9 cellular contexts compared by ENCODE assay signal in the genomic region with DNA sequence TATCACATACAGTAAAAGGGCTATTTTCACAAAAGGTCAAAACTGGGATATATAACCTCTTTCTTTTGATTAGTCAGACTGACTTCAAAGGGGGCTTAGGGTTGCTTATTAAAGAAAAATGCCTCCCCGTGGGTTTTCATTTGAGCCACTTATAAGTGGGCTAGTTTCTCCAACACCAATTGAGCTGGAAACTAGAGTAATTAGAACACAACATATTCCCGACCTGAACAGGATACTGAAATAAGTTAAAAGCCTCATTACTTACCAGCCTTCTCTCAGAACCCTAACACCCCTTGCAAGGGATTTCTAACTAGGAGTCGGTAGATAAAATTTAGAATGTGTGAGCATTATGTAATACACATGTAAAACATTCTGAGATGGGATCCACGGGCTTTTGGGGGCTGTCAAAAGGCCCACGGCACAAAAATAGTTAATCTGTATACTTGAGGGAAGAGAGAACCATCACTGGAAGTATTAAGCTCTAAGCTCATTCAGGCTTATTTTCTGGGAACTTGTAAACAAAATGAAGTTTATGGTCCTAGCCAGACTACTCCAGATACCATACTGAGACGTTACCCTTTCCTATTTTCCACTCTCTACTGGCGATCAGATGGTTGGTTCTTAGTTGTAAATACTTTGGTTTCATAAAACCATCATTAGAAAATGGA. TPM values are rescaled to one million over a fixed set of nuclear protein-coding genes. Genes with fewer than 3 reads are reported as not detected.
A peak's percentile ranks its signal among the peaks of the same experiment; 100 is the strongest.
DNase-seq lines count a peak whose midpoint lies in the region; ATAC-seq, FAIRE-seq and TF ChIP-seq lines count a peak whose summit lies in the region.
"Had no signal": no experiment of that assay in that cellular context is flagged by ENCODE, and none has a peak within 500 bp of the region (broad histone marks: within the 10 kb centered on the region; RNA-seq: fewer than 3 reads in every experiment).

No MANE protein-coding gene starts in this region.

- H3K36me3 Mint-ChIP-seq in activated T-cell treated with anti-CD3 and anti-CD28 coated beads, Interleukin-2, amount 50 U/mL, for 4 hours (ENCODE audit: insufficient read depth), result peaks cover 6% of the 10 kb centered on the region
- H3K36me3 Mint-ChIP-seq in activated naive CD8-positive, alpha-beta T cell treated with anti-CD3 and anti-CD28 coated beads for 36 hours, result peaks cover 19% of the 10 kb centered on the region

- in situ Hi-C loops in HepG2 (cut with HindIII; ENCODE audit: extremely low pct_ligation_motif_present, low pct_unique_long_range_greater_than_20kb) (no loop called here), transverse colon (cut with MboI; ENCODE audit: low pct_ligation_motif_present in 1 of 4, low pct_unique_long_range_greater_than_20kb in 1 of 4, low sequenced_read_pairs in 3 of 4) (no loop called here)

- peaks cover 0 to 4% of the 10 kb centered on the region in 2 experiments; a peak in 2 of 5 replicates for H3K36me3 ChIP-seq in HepG2 (replicated peaks in 1 of 2; ENCODE audit: control insufficient read depth in 1 of 2, insufficient read depth in 2 of 2, low read length in 2 of 2)
- no peaks in the 10 kb centered on the region for H3K36me3 ChIP-seq in transverse colon

- intact Hi-C loops in HepG2 (cut with micrococcal nuclease; ENCODE audit: unreplicated experiment), result loop anchor here (1.0 kb wide), 1 partner anchor 28 kb away; no protein-coding TSS in a partner anchor
- intact Hi-C loops in transverse colon (cut with DNase I; ENCODE audit: low total_unique reads), result loop anchor here (5.0 kb wide), 1 partner anchor 33 kb away; no protein-coding TSS in a partner anchor

- TF ChIP-seq EP300 in HepG2 (IDR thresholded peaks at IDR 0.05; ENCODE audit: low read depth in 2 of 2, low read length in 2 of 2), result no peak
- TF ChIP-seq EP300 in HepG2 (CRISPR knock-in tag; IDR thresholded peaks at IDR 0.05; ENCODE audit: borderline replicate concordance), result no peak
- no peak for TF ChIP-seq EP300 in transverse colon (IDR thresholded peaks at IDR 0.05; ENCODE audit: low read depth)

- no TSS peak for BruUV-seq in HepG2 (replicated peaks; lab: Mats Ljungman, UMichigan)

- TF ChIP-seq RAD21 in HepG2 (CRISPR knock-in tag; IDR thresholded peaks at IDR 0.05), result no peak

- no peaks in the 10 kb centered on the region for H3K27me3 ChIP-seq in HepG2 (ENCODE audit: control insufficient read depth in 1 of 2, insufficient read depth in 2 of 2, low read length in 2 of 2)
- no peaks in the 10 kb centered on the region for H3K27me3 ChIP-seq in transverse colon

- peaks cover 34% of the 10 kb centered on the region for H3K79me2 ChIP-seq in HepG2 (ENCODE audit: insufficient read depth, low read length)

- peaks cover 16% of the 10 kb centered on the region for H4K20me1 ChIP-seq in HepG2 (ENCODE audit: insufficient read depth, low read length)

- WGBS in HepG2 (ENCODE audit: low lambda C conversion rate), result 23% methylated on average over 7 of the region's 7 CpGs
- WGBS in transverse colon (ENCODE audit: low coverage in 1 of 2), 2 donors, result 7 to 22% methylated on average over 6 to 7 of the region's 7 CpGs

- no peaks in the 10 kb centered on the region for H3K9me3 Mint-ChIP-seq in activated T-cell treated with anti-CD3 and anti-CD28 coated beads, Interleukin-2, amount 50 U/mL, for 4 hours
- H3K9me3 Mint-ChIP-seq in activated naive CD8-positive, alpha-beta T cell treated with anti-CD3 and anti-CD28 coated beads for 36 hours, result no peaks in the 10 kb centered on the region

- no peak for FAIRE-seq in HepG2 (lab: Jason Lieb, UNC)
- FAIRE-seq: TTC549 had no signal

- H3K9ac ChIP-seq in HepG2 (ENCODE audit: insufficient read depth, low read depth, low read length), result peak overlapping the region; percentile 87

- TF ChIP-seq POLR2A in HepG2 (IDR thresholded peaks at IDR 0.05; ENCODE audit: insufficient read depth in 1 of 2, low read depth in 2 of 2, low read length in 2 of 2) (no peak), transverse colon (IDR thresholded peaks at IDR 0.05) (no peak)

- H3K4me3 Mint-ChIP-seq in activated T-cell treated with anti-CD3 and anti-CD28 coated beads, Interleukin-2, amount 50 U/mL, for 4 hours, result peak overlapping the region; percentile 99
- peak overlapping the region; percentile 98 for H3K4me3 Mint-ChIP-seq in activated naive CD8-positive, alpha-beta T cell treated with anti-CD3 and anti-CD28 coated beads for 36 hours

- no peaks in the 10 kb centered on the region for H3K27me3 Mint-ChIP-seq in activated T-cell treated with anti-CD3 and anti-CD28 coated beads, Interleukin-2, amount 50 U/mL, for 4 hours (ENCODE audit: low read depth)
- no peaks in the 10 kb centered on the region for H3K27me3 Mint-ChIP-seq in activated naive CD8-positive, alpha-beta T cell treated with anti-CD3 and anti-CD28 coated beads for 36 hours

- H3K4me3 ChIP-seq in HepG2 (replicated peaks in 1 of 3; ENCODE audit: insufficient read depth in 1 of 3, low read depth in 2 of 3, low read length in 3 of 3) (peak overlapping the region; percentile 70 to 79 (median 78)), transverse colon (peak overlapping the region in 3 of 4 donors; percentile 57 to 63 (median 61))

- no peaks in the 10 kb centered on the region for H3K9me3 ChIP-seq in HepG2 (ENCODE audit: low read length)
- H3K9me3 ChIP-seq in transverse colon, result no peaks in the 10 kb centered on the region

- peak overlapping the region; percentile 100 for H3K27ac Mint-ChIP-seq in activated naive CD8-positive, alpha-beta T cell treated with anti-CD3 and anti-CD28 coated beads for 36 hours

- no peak for TF ChIP-seq CTCF in HepG2 (CRISPR knock-in tag; IDR thresholded peaks at IDR 0.05)
- no peak for TF ChIP-seq CTCF in transverse colon (IDR thresholded peaks at IDR 0.05)

- ATAC-seq in activated T-cell treated with anti-CD3 and anti-CD28 coated beads, Interleukin-2, amount 50 U/mL, for 4 hours, result no peak
- no peak for ATAC-seq in HepG2

- DNase-seq in activated T-cell treated with anti-CD3 and anti-CD28 coated beads, Interleukin-2, amount 50 U/mL, for 4 hours, result no peak
- DNase-seq in activated T-cell treated with anti-CD3 and anti-CD28 coated beads, Interleukin-2, amount 50 U/mL, for 1 hour, result no peak
- DNase-seq in activated naive CD8-positive, alpha-beta T cell treated with anti-CD3 and anti-CD28 coated beads for 36 hours, result no peak
- DNase-seq in HepG2 (ENCODE audit: low spot score), result no peak
- no peak for DNase-seq in transverse colon
- DNase-seq in NCI-H2081 treated with DMSO at 0.1 percent for 48 hours (lab: John Stamatoyannopoulos, UW), result no peak
- DNase-seq in NCI-H128 (lab: John Stamatoyannopoulos, UW; ENCODE audit: unreplicated experiment), result no peak
- DNase-seq in DMS153 (lab: John Stamatoyannopoulos, UW), result no peak

- H3K4me1 ChIP-seq in HepG2 (ENCODE audit: insufficient read depth, low read length) (peaks cover 34% of the 10 kb centered on the region), transverse colon (peaks cover 28 to 54% (median 36%) of the 10 kb centered on the region in 4 donors)

- no peak overlapping the region for H2AFZ ChIP-seq in HepG2 (ENCODE audit: low read length)

- H3K27ac ChIP-seq in HepG2 (ENCODE audit: extremely low read length, insufficient read depth, low read length) (peak overlapping the region; percentile 92), transverse colon (peak overlapping the region in 3 of 4 donors; percentile 95 to 99 (median 98))

- peak overlapping the region; percentile 86 for H3K4me2 ChIP-seq in HepG2 (ENCODE audit: low read depth, low read length)

- CTCF ChIA-PET in HepG2 (lab: Yijun Ruan, JAX; ENCODE audit: low intra/inter-chr PET ratio, low total read pairs), result no interaction called here

- POLR2A ChIA-PET in HepG2 (lab: Yijun Ruan, JAX), result interaction anchor here (0.9 to 3.4 kb wide), 6 partner anchors 8 to 66 kb away, joined by 3 to 50 read pairs (median 6); a partner anchor contains a TSS

- H3K4me1 Mint-ChIP-seq in activated T-cell treated with anti-CD3 and anti-CD28 coated beads, Interleukin-2, amount 50 U/mL, for 4 hours (ENCODE audit: low read depth), result peaks cover 64% of the 10 kb centered on the region
- peaks cover 65% of the 10 kb centered on the region for H3K4me1 Mint-ChIP-seq in activated naive CD8-positive, alpha-beta T cell treated with anti-CD3 and anti-CD28 coated beads for 36 hours

RNA-seq across cellular contexts. Expression of a gene that starts 29.3 kb away (rescaled TPM):
- 10 to 100 TPM; 49.2 to 71.8 (median 67.4) TPM for total RNA-seq in activated T-cell treated with anti-CD3 and anti-CD28 coated beads, Interleukin-2, amount 50 U/mL, for 4 hours
- 10 to 100 TPM; 58.0 to 62.4 TPM for total RNA-seq in activated naive CD8-positive, alpha-beta T cell treated with anti-CD3 and anti-CD28 coated beads for 36 hours
- 24.4 and 31.3 TPM in 2 replicates for total RNA-seq in HepG2 (2016; rRNA removed; fragmentation: Illumina TruSeq; extraction: Trizol)
- 33.8 and 35.5 TPM in 2 replicates for total RNA-seq in HepG2 (2016; cell fraction: cytosol; rRNA removed; fragmentation: Illumina TruSeq; extraction: Trizol; ENCODE audit: low read depth)
- total RNA-seq in HepG2 (2016; cell fraction: insoluble cytoplasmic fraction; rRNA removed; fragmentation: Illumina TruSeq; extraction: Trizol), result 22.1 and 28.1 TPM in 2 replicates
- 22.4 and 24.0 TPM in 2 replicates for total RNA-seq in HepG2 (2016; cell fraction: membrane; rRNA removed; fragmentation: Illumina TruSeq; extraction: Trizol)
- total RNA-seq in HepG2 (2016; cell fraction: nucleus; rRNA removed; fragmentation: Illumina TruSeq; extraction: Trizol), result 66.2 and 71.2 TPM in 2 replicates
- 6.3 and 7.2 TPM in 2 replicates for polyA plus RNA-seq in HepG2 (2011; rRNA removed)
- 4.4 and 6.3 TPM in 2 replicates for polyA plus RNA-seq in HepG2 (2011; cell fraction: cytosol; rRNA removed)
- 37.0 and 41.5 TPM in 2 replicates for polyA plus RNA-seq in HepG2 (2011; cell fraction: nucleus; rRNA removed)
- 22.0 and 24.0 TPM in 2 replicates for polyA plus RNA-seq in HepG2 (2012)
- polyA plus RNA-seq in HepG2 (2016; cell fraction: cytosol; fragmentation: Illumina TruSeq; extraction: Trizol; ENCODE audit: low read depth), result 0.65 and 0.67 TPM in 2 replicates
- 15.4 and 16.5 TPM in 2 replicates for polyA plus RNA-seq in HepG2 (2016; cell fraction: insoluble cytoplasmic fraction; fragmentation: Illumina TruSeq; extraction: Trizol; ENCODE audit: low read depth)
- polyA plus RNA-seq in HepG2 (2016; cell fraction: membrane; fragmentation: Illumina TruSeq; extraction: Trizol; ENCODE audit: low read depth), result 2.3 and 2.8 TPM in 2 replicates
- 36.9 and 42.5 TPM in 2 replicates for polyA plus RNA-seq in HepG2 (2016; cell fraction: nucleus; fragmentation: Illumina TruSeq; extraction: Trizol; ENCODE audit: insufficient read depth, low read depth)
- polyA minus RNA-seq in HepG2 (2011; rRNA and poly(A)+ RNA removed; ENCODE audit: low replicate concordance), result 34.9 and 41.2 TPM in 2 replicates
- 15.4 and 16.4 TPM in 2 replicates for polyA minus RNA-seq in HepG2 (2011; cell fraction: cytosol; rRNA and poly(A)+ RNA removed)
- 145 and 151 TPM in 2 replicates for polyA minus RNA-seq in HepG2 (2011; cell fraction: nucleus; rRNA and poly(A)+ RNA removed)
- total RNA-seq in transverse colon, result 100 to 1,000 TPM in 3 of 4 donors, 10 to 100 TPM in 1; 86.8 to 362 (median 178) TPM
